8 cellular contexts compared by ENCODE assay signal in the genomic region with DNA sequence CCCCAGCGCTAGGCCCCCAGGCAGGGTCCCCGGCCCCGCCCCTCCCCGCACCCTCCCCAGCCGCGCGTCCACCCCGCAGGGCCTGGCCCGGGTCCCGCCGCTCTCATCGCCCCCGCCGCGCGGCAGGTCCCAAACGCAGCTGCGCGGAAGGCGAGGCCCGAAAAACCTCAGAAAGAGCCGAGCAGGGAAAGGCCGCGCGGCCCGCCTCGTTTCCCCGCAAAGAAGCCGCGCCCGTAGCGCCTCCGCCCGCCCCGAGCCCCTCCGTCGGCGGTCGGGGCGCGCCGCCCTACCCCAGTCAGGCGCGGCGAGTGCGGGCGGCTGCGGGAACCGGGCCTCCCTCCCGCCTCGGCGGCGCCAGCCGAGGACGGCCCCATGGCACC. TPM values are rescaled to one million over a fixed set of nuclear protein-coding genes. Genes with fewer than 3 reads are reported as not detected.
A peak's percentile ranks its signal among the peaks of the same experiment; 100 is the strongest.
DNase-seq lines count a peak whose midpoint lies in the region; ATAC-seq and TF ChIP-seq lines count a peak whose summit lies in the region.

No MANE protein-coding gene starts in this region.

- peaks cover 0 to 51% (median 27%) of the 10 kb centered on the region in 11 experiments; a peak in 12 of 22 replicates for H3K36me3 ChIP-seq in BLaER1 treated with 17β-estradiol and CSF1 and Interleukin-3, amounts not matched to agents 10 nM and 100 nM
- H3K36me3 ChIP-seq in tibial nerve = peaks cover 0 to 6% (median 0%) of the 10 kb centered on the region in 3 donors

- peak overlapping the region; percentile 74 to 96 (median 87) for H3K4me2 ChIP-seq in BLaER1 treated with 17β-estradiol and CSF1 and Interleukin-3, amounts not matched to agents 10 nM and 100 nM

- H3K4me1 ChIP-seq in BLaER1 treated with 17β-estradiol and CSF1 and Interleukin-3, amounts not matched to agents 10 nM and 100 nM = peaks cover 14 to 42% (median 35%) of the 10 kb centered on the region in 10 experiments
- H3K4me1 ChIP-seq in tibial nerve = peaks cover 0 to 32% (median 4%) of the 10 kb centered on the region in 4 donors

- H3K4me3 Mint-ChIP-seq in activated naive CD8-positive, alpha-beta T cell treated with anti-CD3 and anti-CD28 coated beads, Interleukin-2, amount 10 ng/mL, durations not matched to agents 7 days and 5 days = peak overlapping the region; percentile 87

- no peak for TF ChIP-seq EP300 in tibial nerve (IDR thresholded peaks at IDR 0.05)

- H3K4me3 ChIP-seq in BLaER1 treated with 17β-estradiol and CSF1 and Interleukin-3, amounts not matched to agents 10 nM and 100 nM = peak overlapping the region; percentile 91 to 100 (median 98)
- peak overlapping the region; percentile 38 to 98 (median 90) for H3K4me3 ChIP-seq in tibial nerve

- H3K27me3 ChIP-seq in BLaER1 treated with 17β-estradiol and CSF1 and Interleukin-3, amounts not matched to agents 10 nM and 100 nM = no peaks in the 10 kb centered on the region
- H3K27me3 ChIP-seq in tibial nerve = no peaks in the 10 kb centered on the region

- H3K9ac ChIP-seq in BLaER1 treated with 17β-estradiol and CSF1 and Interleukin-3, amounts not matched to agents 10 nM and 100 nM = peak overlapping the region; percentile 91 to 98 (median 98)

- no peak for DNase-seq in activated naive CD8-positive, alpha-beta T cell treated with anti-CD3 and anti-CD28 coated beads, Interleukin-2, amount 10 ng/mL, durations not matched to agents 7 days and 5 days
- DNase-seq in left lobe of liver (ENCODE audit: low spot score) (no peak), tibial nerve (ENCODE audit: low spot score in 2 of 2) (no peak), GM10248 (ENCODE audit: extremely low spot score) (no peak), COLO829 (ENCODE audit: low spot score) (no peak)

- H3K27ac ChIP-seq in BLaER1 treated with 17β-estradiol and CSF1 and Interleukin-3, amounts not matched to agents 10 nM and 100 nM = peak overlapping the region; percentile 46 to 97 (median 94); a peak in 21 of 22 replicates
- H3K27ac ChIP-seq in tibial nerve = peak overlapping the region in 2 of 4 donors; percentile 74 to 79

- no peak for TF ChIP-seq CTCF in tibial nerve (IDR thresholded peaks at IDR 0.05)
- no peak for TF ChIP-seq CTCF in GM10248 (IDR thresholded peaks at IDR 0.05; ENCODE audit: control extremely low read depth, extremely low read depth, low read depth, missing control alignments)

- no peaks in the 10 kb centered on the region for H3K27me3 Mint-ChIP-seq in activated naive CD8-positive, alpha-beta T cell treated with anti-CD3 and anti-CD28 coated beads, Interleukin-2, amount 10 ng/mL, durations not matched to agents 7 days and 5 days

- H3K4me1 Mint-ChIP-seq in activated naive CD8-positive, alpha-beta T cell treated with anti-CD3 and anti-CD28 coated beads, Interleukin-2, amount 10 ng/mL, durations not matched to agents 7 days and 5 days = peaks cover 15% of the 10 kb centered on the region

- H3K9me3 ChIP-seq in BLaER1 treated with 17β-estradiol and CSF1 and Interleukin-3, amounts not matched to agents 10 nM and 100 nM (replicated peaks in 1 of 11) = peaks cover 0 to 30% (median 15%) of the 10 kb centered on the region in 11 experiments; a peak in 11 of 22 replicates
- H3K9me3 ChIP-seq in tibial nerve = no peaks in the 10 kb centered on the region

- 2% methylated on average over 10 of the region's 55 CpGs; no CpG with 5 or more reads in 1 of the 2 donors for WGBS in tibial nerve, 2 donors

- peaks cover 0 to 38% (median 21%) of the 10 kb centered on the region in 11 experiments; a peak in 11 of 22 replicates for H4K20me1 ChIP-seq in BLaER1 treated with 17β-estradiol and CSF1 and Interleukin-3, amounts not matched to agents 10 nM and 100 nM

- no peaks in the 10 kb centered on the region for H3K9me3 Mint-ChIP-seq in activated naive CD8-positive, alpha-beta T cell treated with anti-CD3 and anti-CD28 coated beads, Interleukin-2, amount 10 ng/mL, durations not matched to agents 7 days and 5 days

- CTCF ChIA-PET in GM10248 (lab: Yijun Ruan, JAX) = no interaction called here

- peak overlapping the region; percentile 38 for H3K27ac Mint-ChIP-seq in activated naive CD8-positive, alpha-beta T cell treated with anti-CD3 and anti-CD28 coated beads, Interleukin-2, amount 10 ng/mL, durations not matched to agents 7 days and 5 days

- H3K36me3 Mint-ChIP-seq in activated naive CD8-positive, alpha-beta T cell treated with anti-CD3 and anti-CD28 coated beads, Interleukin-2, amount 10 ng/mL, durations not matched to agents 7 days and 5 days = peaks cover 29% of the 10 kb centered on the region

- ATAC-seq in GM19351 (IDR thresholded peaks at IDR 0.05; ENCODE audit: unreplicated experiment) = peak; percentile 22
- peak; percentile 16 for ATAC-seq in HG03439 (IDR thresholded peaks at IDR 0.05; ENCODE audit: unreplicated experiment)
- ATAC-seq in activated naive CD8-positive, alpha-beta T cell treated with anti-CD3 and anti-CD28 coated beads, Interleukin-2, amount 10 ng/mL, durations not matched to agents 7 days and 5 days (ENCODE audit: low read depth) = peak; percentile 56
- peak; percentile 2 for ATAC-seq in left lobe of liver

- POLR2A ChIA-PET in activated naive CD8-positive, alpha-beta T cell treated with anti-CD3 and anti-CD28 coated beads, Interleukin-2, amount 10 ng/mL, durations not matched to agents 7 days and 5 days (lab: Charles Lee) = interaction anchor here (0.9 to 1.3 kb wide), 3 partner anchors 24 to 497 kb away, joined by 3 to 6 read pairs (median 3); no protein-coding TSS in a partner anchor
- POLR2A ChIA-PET in GM10248 (lab: Yijun Ruan, JAX) = no interaction called here

- TF ChIP-seq POLR2A in tibial nerve (IDR thresholded peaks at IDR 0.05) = no peak

RNA-seq across cellular contexts. Expression of a gene that starts 0.3 kb away (rescaled TPM):
- 100 to 1,000 TPM; 168 TPM for total RNA-seq in activated naive CD8-positive, alpha-beta T cell treated with anti-CD3 and anti-CD28 coated beads, Interleukin-2, amount 10 ng/mL, durations not matched to agents 7 days and 5 days
- total RNA-seq in left lobe of liver (29.3 TPM), tibial nerve (100 to 1,000 TPM in 1 of 4 donors, 10 to 100 TPM in 3; 32.2 to 133 (median 44.4) TPM)

RNA-seq across cellular contexts. Expression of a gene that starts 0.6 kb away (rescaled TPM):
- total RNA-seq in activated naive CD8-positive, alpha-beta T cell treated with anti-CD3 and anti-CD28 coated beads, Interleukin-2, amount 10 ng/mL, durations not matched to agents 7 days and 5 days = 10 to 100 TPM; 26.6 to 29.2 TPM
- total RNA-seq in left lobe of liver (225 TPM), tibial nerve (10 to 100 TPM; 40.8 to 72.5 (median 62.3) TPM)

RNA-seq across cellular contexts. Expression of a gene that starts 23.8 kb away (rescaled TPM):
- 10 to 100 TPM; 34.3 to 41.8 TPM for total RNA-seq in activated naive CD8-positive, alpha-beta T cell treated with anti-CD3 and anti-CD28 coated beads, Interleukin-2, amount 10 ng/mL, durations not matched to agents 7 days and 5 days
- total RNA-seq in left lobe of liver (25.2 TPM), tibial nerve (10 to 100 TPM; 22.9 to 50.7 (median 33.2) TPM)

Comparison
In these comparisons a context has a peak if more than half of its experiments do, and no peak if none do; other contexts are left out.
1. ATAC-seq: peak in every context shown above with its lines; median percentile 56 in activated naive CD8-positive, alpha-beta T cell treated with anti-CD3 and anti-CD28 coated beads, Interleukin-2, amount 10 ng/mL, durations not matched to agents 7 days and 5 days; 22 in GM19351; 16 in HG03439; 2 in left lobe of liver.